10 cellular contexts compared by ENCODE assay signal in genomic region chr13:29702912-29703351, GRCh38.
DNase-seq lines count a peak whose midpoint lies in the region; ATAC-seq and TF ChIP-seq lines count a peak whose summit lies in the region.
"Had no signal": no experiment of that assay in that cellular context is flagged by ENCODE, and none has a peak within 500 bp of the region (broad histone marks: within the 10 kb centered on the region; RNA-seq: fewer than 3 reads in every experiment).

No MANE protein-coding gene starts in this region.

- intact Hi-C loops in ascending aorta (cut with DNase I), result no loop called here

- H3K27me3 Mint-ChIP-seq in stimulated activated naive CD8-positive, alpha-beta T cell treated with anti-CD3 and anti-CD28 coated beads, Interleukin-15, amount 100 ng/mL, for 72 hours, result peaks cover 42% of the 10 kb centered on the region

- H3K36me3 ChIP-seq in effector memory CD4-positive, alpha-beta T cell (ENCODE audit: control insufficient read depth, insufficient read depth, low read length), result no peaks in the 10 kb centered on the region
- no peaks in the 10 kb centered on the region for H3K36me3 ChIP-seq in ascending aorta

- H3K9me3 Mint-ChIP-seq in stimulated activated naive CD8-positive, alpha-beta T cell treated with anti-CD3 and anti-CD28 coated beads, Interleukin-15, amount 100 ng/mL, for 72 hours, result no peaks in the 10 kb centered on the region

- H3K9me3 ChIP-seq in effector memory CD4-positive, alpha-beta T cell (ENCODE audit: control insufficient read depth, low read length), result no peaks in the 10 kb centered on the region
- no peaks in the 10 kb centered on the region for H3K9me3 ChIP-seq in ascending aorta

- H3K4me1 ChIP-seq in effector memory CD4-positive, alpha-beta T cell (ENCODE audit: control insufficient read depth, insufficient read depth, low read length, poor library complexity, severe bottlenecking), result no peaks in the 10 kb centered on the region
- H3K4me1 ChIP-seq in ascending aorta, result no peaks in the 10 kb centered on the region

- H3K27ac ChIP-seq in effector memory CD4-positive, alpha-beta T cell (ENCODE audit: insufficient read depth, low read length, poor library complexity, severe bottlenecking), result no peak overlapping the region
- no peak overlapping the region for H3K27ac ChIP-seq in ascending aorta

- no peaks in the 10 kb centered on the region for H3K27me3 ChIP-seq in effector memory CD4-positive, alpha-beta T cell (replicated peaks; ENCODE audit: control insufficient read depth, insufficient read depth, low read length, poor library complexity, severe bottlenecking)
- no peaks in the 10 kb centered on the region for H3K27me3 ChIP-seq in ascending aorta

- TF ChIP-seq CTCF in fibroblast of villous mesenchyme (IDR thresholded peaks at IDR 0.05; ENCODE audit: insufficient read depth, low read depth, low read length), result no peak
- no peak for TF ChIP-seq CTCF in ascending aorta (IDR thresholded peaks at IDR 0.05)

- H3K4me3 Mint-ChIP-seq in stimulated activated naive CD8-positive, alpha-beta T cell treated with anti-CD3 and anti-CD28 coated beads, Interleukin-15, amount 100 ng/mL, for 72 hours, result no peak overlapping the region
- H3K4me3 Mint-ChIP-seq: type B pancreatic cell had no signal

- H3K4me3 ChIP-seq in fibroblast of villous mesenchyme (ENCODE audit: low read depth, low read length), result no peak overlapping the region
- no peak overlapping the region for H3K4me3 ChIP-seq in effector memory CD4-positive, alpha-beta T cell (ENCODE audit: insufficient read depth, low read depth, low read length, poor library complexity, severe bottlenecking)
- peak overlapping the region in 1 of 2 donors; percentile 48 for H3K4me3 ChIP-seq in ascending aorta

- H3K4me1 Mint-ChIP-seq in stimulated activated naive CD8-positive, alpha-beta T cell treated with anti-CD3 and anti-CD28 coated beads, Interleukin-15, amount 100 ng/mL, for 72 hours, result no peaks in the 10 kb centered on the region

- H3K27ac Mint-ChIP-seq in stimulated activated naive CD8-positive, alpha-beta T cell treated with anti-CD3 and anti-CD28 coated beads, Interleukin-15, amount 100 ng/mL, for 72 hours, result peak overlapping the region in 1 of 2 donors; percentile 2
- H3K27ac Mint-ChIP-seq: type B pancreatic cell had no signal

- DNase-seq in GOT3 (lab: John Stamatoyannopoulos, UW) (peak; percentile 32), fibroblast of villous mesenchyme (ENCODE audit: low read depth) (peak; percentile 98), pulmonary artery endothelial cell (ENCODE audit: low read depth, low spot score) (peak; percentile 22), globus pallidus (ENCODE audit: low spot score) (no peak), ascending aorta (ENCODE audit: low spot score in 2 of 2) (no peak)
- no peak for DNase-seq in effector memory CD4-positive, alpha-beta T cell
- DNase-seq in stimulated activated naive CD8-positive, alpha-beta T cell treated with anti-CD3 and anti-CD28 coated beads, Interleukin-15, amount 100 ng/mL, for 72 hours, result no peak
- DNase-seq: GDM1 had no signal

- peak; percentile 83 for ATAC-seq in SK-N-SH treated with all-trans-retinoic acid at 6 μM for 48 hours
- ATAC-seq in stimulated activated naive CD8-positive, alpha-beta T cell treated with anti-CD3 and anti-CD28 coated beads, Interleukin-15, amount 100 ng/mL, for 72 hours, result no peak

TF ChIP-seq in SK-N-SH treated with all-trans-retinoic acid at 6 μM for 48 hours, 23 proteins besides CTCF, POLR2A, EP300 and RAD21:
- TF ChIP-seq ARNTL (CRISPR knock-in tag; IDR thresholded peaks at IDR 0.05; ENCODE audit: borderline replicate concordance, low read depth) (no peak), ZFP3 (CRISPR knock-in tag; IDR thresholded peaks at IDR 0.05) (no peak), TCF4 (CRISPR knock-in tag; IDR thresholded peaks at IDR 0.05; ENCODE audit: borderline replicate concordance) (no peak), ZNF8 (CRISPR knock-in tag; IDR thresholded peaks at IDR 0.05) (no peak), SNAI2 (CRISPR knock-in tag; IDR thresholded peaks at IDR 0.05) (no peak), OSR1 (CRISPR knock-in tag; IDR thresholded peaks at IDR 0.05) (no peak), BACH2 (CRISPR knock-in tag; IDR thresholded peaks at IDR 0.05; ENCODE audit: borderline replicate concordance) (no peak), RARB (CRISPR knock-in tag; IDR thresholded peaks at IDR 0.05) (no peak), TSHZ2 (CRISPR knock-in tag; IDR thresholded peaks at IDR 0.05) (no peak), ZFP30 (CRISPR knock-in tag; IDR thresholded peaks at IDR 0.05) (no peak), CREB5 (CRISPR knock-in tag; IDR thresholded peaks at IDR 0.05; ENCODE audit: low read depth) (no peak), TOX (CRISPR knock-in tag; IDR thresholded peaks at IDR 0.05; ENCODE audit: borderline replicate concordance) (no peak), PATZ1 (CRISPR knock-in tag; IDR thresholded peaks at IDR 0.05; ENCODE audit: borderline replicate concordance) (no peak)

Comparison
In these comparisons a context has a peak if more than half of its experiments do, and no peak if none do; other contexts are left out.
1. DNase-seq: peak in GOT3 (single experiment), fibroblast of villous mesenchyme (single experiment) and pulmonary artery endothelial cell (single experiment); none in effector memory CD4-positive, alpha-beta T cell (0 of 3), stimulated activated naive CD8-positive, alpha-beta T cell treated with anti-CD3 and anti-CD28 coated beads, Interleukin-15, amount 100 ng/mL, for 72 hours (0 of 2), globus pallidus (single experiment) and ascending aorta (0 of 2).